ENCODE assay signal across 17 cellular contexts in genomic region chr13:27367570-27367969, GRCh38. TPM values are rescaled to one million over a fixed set of nuclear protein-coding genes. Genes with fewer than 3 reads are reported as not detected.
DNase-seq lines count a peak whose midpoint lies in the region; ATAC-seq, FAIRE-seq and TF ChIP-seq lines count a peak whose summit lies in the region.
"Had no signal": no experiment of that assay in that cellular context is flagged by ENCODE, and none has a peak within 500 bp of the region (broad histone marks: within the 10 kb centered on the region; RNA-seq: fewer than 3 reads in every experiment).

No MANE protein-coding gene starts in this region.

- H3K27me3 ChIP-seq in K562 (ENCODE audit: control insufficient read depth in 2 of 2, insufficient read depth in 2 of 2, low read length in 2 of 2) (peaks cover 18 to 40% of the 10 kb centered on the region in 2 experiments), SJCRH30 (peaks cover 14% of the 10 kb centered on the region; the same call in 1 of the 2 replicates)
- H3K27me3 ChIP-seq: SJSA1 had no signal

- no peak overlapping the region for H3K4me3 Mint-ChIP-seq in effector memory CD8-positive, alpha-beta T cell
- H3K4me3 Mint-ChIP-seq: CD8-positive, alpha-beta T cell had no signal

- no peaks in the 10 kb centered on the region for H3K79me2 ChIP-seq in K562 (ENCODE audit: control insufficient read depth, insufficient read depth, low read length)

- H3K4me3 ChIP-seq in K562 (no peak overlapping the region), SJCRH30 (no peak overlapping the region)
- H3K4me3 ChIP-seq: BLaER1, SJSA1 had no signal

- no peak overlapping the region for H3K27ac Mint-ChIP-seq in effector memory CD8-positive, alpha-beta T cell
- H3K27ac Mint-ChIP-seq: CD8-positive, alpha-beta T cell had no signal

- H3K36me3 ChIP-seq in K562 (ENCODE audit: control insufficient read depth, insufficient read depth, low read length) (no peaks in the 10 kb centered on the region), SJCRH30 (no peaks in the 10 kb centered on the region)
- H3K36me3 ChIP-seq: BLaER1, SJSA1 had no signal

- DNase-seq in NCI-H1092 treated with DMSO at 0.1 percent for 48 hours (lab: John Stamatoyannopoulos, UW) (peak; percentile 25), NCI-H1092 (lab: John Stamatoyannopoulos, UW) (no peak), NCI-H748 treated with DMSO at 0.1 percent for 48 hours (lab: John Stamatoyannopoulos, UW) (peak; percentile 60), K562 (ENCODE audit: extremely low read depth in 1 of 4, low spot score in 3 of 4) (no peak), foreskin melanocyte (no peak), occipital lobe (lab: John Stamatoyannopoulos, UW) (no peak), SJCRH30 (no peak)
- DNase-seq in effector memory CD8-positive, alpha-beta T cell = no peak
- DNase-seq: CD8-positive, alpha-beta T cell; GOT3; KG1; NCI-H1694 treated with DMSO at 0.1 percent for 48 hours; NCI-H446; OCI-M1; RPMI8226 had no signal

- in situ Hi-C loops in K562 (cut with MboI) = no loop called here

- H3K27me3 Mint-ChIP-seq in effector memory CD8-positive, alpha-beta T cell = peaks cover 10 to 61% of the 10 kb centered on the region in 2 donors

- no peak for TF ChIP-seq POLR2A in K562 (conservative IDR thresholded peaks at IDR 0.05)

- no peaks in the 10 kb centered on the region for H3K9me3 ChIP-seq in K562 (replicated peaks; ENCODE audit: control insufficient read depth, insufficient read depth, low read depth, low read length)
- no peaks in the 10 kb centered on the region for H3K9me3 ChIP-seq in SJCRH30 (replicated peaks)
- H3K9me3 ChIP-seq: BLaER1, SJSA1 had no signal

- H3K9me3 Mint-ChIP-seq in effector memory CD8-positive, alpha-beta T cell = no peaks in the 10 kb centered on the region
- H3K9me3 Mint-ChIP-seq: CD8-positive, alpha-beta T cell had no signal

- H3K9ac ChIP-seq in K562 (ENCODE audit: insufficient read depth in 1 of 2, low read depth in 2 of 2, low read length in 2 of 2) = no peak overlapping the region
- H3K9ac ChIP-seq: BLaER1 had no signal

- H3K9me1 ChIP-seq in K562 (ENCODE audit: control insufficient read depth, insufficient read depth, low read length) = no peaks in the 10 kb centered on the region

- CTCF ChIA-PET in K562 (lab: Yijun Ruan, JAX; ENCODE audit: low intra/inter-chr PET ratio) = interaction anchor here (0.7 kb wide), 1 partner anchor 463 kb away, joined by 3 read pairs; no protein-coding TSS in a partner anchor

- TF ChIP-seq RAD21 in K562 (CRISPR knock-in tag; conservative IDR thresholded peaks at IDR 0.05 in 1 of 2, IDR thresholded peaks at IDR 0.05 in 1 of 2) = no peak

- H3K36me3 Mint-ChIP-seq in effector memory CD8-positive, alpha-beta T cell (ENCODE audit: insufficient read depth) = peaks cover 3% of the 10 kb centered on the region
- H3K36me3 Mint-ChIP-seq: CD8-positive, alpha-beta T cell had no signal

- peaks cover 0 to 6% of the 10 kb centered on the region in 2 donors for H3K4me1 Mint-ChIP-seq in effector memory CD8-positive, alpha-beta T cell (ENCODE audit: low read depth in 2 of 2)

- no TSS peak for BruUV-seq in K562 (replicated peaks; lab: Mats Ljungman, UMichigan)

- H4K20me1 ChIP-seq in K562 (replicated peaks; ENCODE audit: control insufficient read depth, insufficient read depth, low read length) = no peaks in the 10 kb centered on the region; the same call in 1 of the 2 replicates
- H4K20me1 ChIP-seq: BLaER1 had no signal

- intact Hi-C loops in K562 (cut with micrococcal nuclease) = no loop called here

- TF ChIP-seq EP300 in K562 (IDR thresholded peaks at IDR 0.05; ENCODE audit: low read length) = no peak

- no peak for FAIRE-seq in K562 (lab: Jason Lieb, UNC)

- H3K4me1 ChIP-seq in K562 (replicated peaks in 1 of 2; ENCODE audit: control insufficient read depth in 2 of 2, insufficient read depth in 2 of 2, low read length in 2 of 2) = no peaks in the 10 kb centered on the region; a peak in 1 of 5 replicates
- peaks cover 3% of the 10 kb centered on the region; the same call in 1 of the 2 replicates for H3K4me1 ChIP-seq in SJCRH30
- H3K4me1 ChIP-seq: SJSA1 had no signal

- no peak for ATAC-seq in K562
- ATAC-seq in effector memory CD8-positive, alpha-beta T cell (replicated peaks) = no peak
- ATAC-seq: CD8-positive, alpha-beta T cell had no signal

- no peak overlapping the region for H2AFZ ChIP-seq in K562 (ENCODE audit: low read depth, low read length)

- H3K4me2 ChIP-seq in K562 (ENCODE audit: insufficient read depth, low read length) = no peak overlapping the region
- H3K4me2 ChIP-seq: BLaER1 had no signal

- 0% methylated on average over 5 of the region's 5 CpGs for WGBS in K562 (ENCODE audit: insufficient coverage, low coverage, missing lambda C conversion rate)

- no peak overlapping the region for H3K27ac ChIP-seq in K562 (ENCODE audit: extremely low read depth, low read depth, low read length)
- no peak overlapping the region for H3K27ac ChIP-seq in SJCRH30
- H3K27ac ChIP-seq: BLaER1, SJSA1 had no signal

- TF ChIP-seq CTCF in K562 (IDR thresholded peaks at IDR 0.05 in 2 of 3, conservative IDR thresholded peaks at IDR 0.05 in 1 of 3; ENCODE audit: insufficient read depth in 2 of 3, low read depth in 1 of 3, low read length in 3 of 3) = no peak

- POLR2A ChIA-PET in K562 (lab: Yijun Ruan, JAX) = no interaction called here

TF ChIP-seq in K562, 482 proteins besides CTCF, POLR2A, EP300 and RAD21:
- no peak for TF ChIP-seq MECOM (CRISPR knock-in tag; IDR thresholded peaks at IDR 0.05)
- TF ChIP-seq MEIS2 (IDR thresholded peaks at IDR 0.05; ENCODE audit: partially characterized antibody) = peak; percentile 9
- TF ChIP-seq NFIC (IDR thresholded peaks at IDR 0.05) = peak; percentile 34; the same call in 1 of the 2 replicates

RNA-seq across cellular contexts. Expression of gene GTF3A, which starts 56.8 kb away (rescaled TPM):
- 33.9 and 37.6 TPM in 2 replicates for total RNA-seq in K562 (2011; cell fraction: chromatin; rRNA removed; ENCODE audit: low replicate concordance)
- total RNA-seq in K562 (2011; cell fraction: nucleolus; rRNA removed) = 30.0 and 31.3 TPM in 2 replicates
- 35.6 and 63.0 TPM in 2 replicates for total RNA-seq in K562 (2011; cell fraction: nucleoplasm; rRNA removed)
- 197 and 224 TPM in 2 replicates for total RNA-seq in K562 (2014; rRNA removed)
- total RNA-seq in K562 (2014; rRNA removed; fragmentation: Illumina TruSeq; extraction: Trizol) = 239 and 267 TPM in 2 replicates
- total RNA-seq in K562 (2015; rRNA removed; fragmentation: Illumina TruSeq; extraction: Trizol) = 184 and 203 TPM in 2 replicates
- 152 and 160 TPM in 2 replicates for total RNA-seq in K562 (2021)
- 126 and 174 TPM in 2 replicates for polyA plus RNA-seq in K562 (2011; rRNA removed)
- 69.8 and 130 TPM in 2 replicates for polyA plus RNA-seq in K562 (2011; cell fraction: cytosol; rRNA removed)
- 73.0 and 80.9 TPM in 2 replicates for polyA plus RNA-seq in K562 (2011; cell fraction: nucleus; rRNA removed)
- 119 and 134 TPM in 2 replicates for polyA plus RNA-seq in K562 (2012)
- 261 and 303 TPM in 2 replicates for polyA plus RNA-seq in K562 (2014; fragmentation: Illumina TruSeq; extraction: Trizol)
- 10 to 100 TPM; 47.5 to 63.9 TPM for polyA plus RNA-seq in K562 (2014; fragmentation: Nextera tagmentation; extraction: Ambion mirVana)
- 161 and 162 TPM in 2 replicates for polyA plus RNA-seq in K562 (2014; rRNA removed)
- polyA minus RNA-seq in K562 (2011; rRNA and poly(A)+ RNA removed) = 101 and 123 TPM in 2 replicates
- polyA minus RNA-seq in K562 (2011; cell fraction: cytosol; rRNA and poly(A)+ RNA removed) = 51.2 and 61.3 TPM in 2 replicates
- 41.2 and 50.1 TPM in 2 replicates for polyA minus RNA-seq in K562 (2011; cell fraction: nucleus; rRNA and poly(A)+ RNA removed)
- total RNA-seq in occipital lobe = 68.0 TPM
- total RNA-seq in SJCRH30 (2014; rRNA removed; shearing (Covaris generic)) = 175 and 192 TPM in 2 replicates

Comparison
In these comparisons a context has a peak if more than half of its experiments do, and no peak if none do; other contexts are left out.
1. DNase-seq: peak in NCI-H1092 treated with DMSO at 0.1 percent for 48 hours (single experiment) and NCI-H748 treated with DMSO at 0.1 percent for 48 hours (single experiment); none in NCI-H1092 (single experiment), K562 (0 of 4), foreskin melanocyte (single experiment), occipital lobe (single experiment), SJCRH30 (0 of 2) and effector memory CD8-positive, alpha-beta T cell (0 of 3).